Comparison of ENCODE assay signal across 8 cellular contexts in genomic region chr14:49970474-49971147, GRCh38.
DNase-seq lines count a peak whose midpoint lies in the region; ATAC-seq and TF ChIP-seq lines count a peak whose summit lies in the region.

No MANE protein-coding gene starts in this region.

- H3K4me2 ChIP-seq in hepatocyte: peak overlapping the region; percentile 63

- H3K79me2 ChIP-seq in hepatocyte: no peaks in the 10 kb centered on the region

- H4K20me1 ChIP-seq in hepatocyte (ENCODE audit: insufficient read depth, poor library complexity, severe bottlenecking): no peaks in the 10 kb centered on the region

- H3K4me1 ChIP-seq in hepatocyte (ENCODE audit: insufficient read depth): peaks cover 64% of the 10 kb centered on the region
- peaks cover 36 to 54% of the 10 kb centered on the region in 2 donors for H3K4me1 ChIP-seq in thoracic aorta (ENCODE audit: control insufficient read depth in 1 of 2, low read depth in 2 of 2)

- H3K4me3 Mint-ChIP-seq in activated T-helper 17 cell treated with anti-CD3 and anti-CD28 coated beads, Interleukin-2, amount 50 U/mL, for 72 hours: peak overlapping the region; percentile 86

- H3K9me3 ChIP-seq in hepatocyte (ENCODE audit: low read depth) (no peaks in the 10 kb centered on the region), thoracic aorta (no peaks in the 10 kb centered on the region)

- 27% methylated on average over 8 of the region's 8 CpGs for WGBS in hepatocyte (ENCODE audit: low lambda C conversion rate, missing lambda C conversion rate)

- peaks cover 35% of the 10 kb centered on the region for H3K4me1 Mint-ChIP-seq in activated T-helper 17 cell treated with anti-CD3 and anti-CD28 coated beads, Interleukin-2, amount 50 U/mL, for 72 hours

- peak overlapping the region; percentile 92 for H3K27ac ChIP-seq in hepatocyte
- peak overlapping the region in 1 of 2 donors; percentile 87 for H3K27ac ChIP-seq in thoracic aorta

- H3K27ac Mint-ChIP-seq in activated T-helper 17 cell treated with anti-CD3 and anti-CD28 coated beads, Interleukin-2, amount 50 U/mL, for 72 hours: peak overlapping the region; percentile 94

- H3K36me3 ChIP-seq in hepatocyte (replicated peaks; ENCODE audit: insufficient read depth, low read depth) (no peaks in the 10 kb centered on the region), thoracic aorta (no peaks in the 10 kb centered on the region)

- ATAC-seq in HG03175 (IDR thresholded peaks at IDR 0.05; ENCODE audit: unreplicated experiment) (peak; percentile 8), thoracic aorta (ENCODE audit: insufficient number of reproducible peaks, low FRiP score, low read depth) (no peak)
- ATAC-seq in activated T-helper 17 cell treated with anti-CD3 and anti-CD28 coated beads, Interleukin-2, amount 50 U/mL, for 72 hours (replicated peaks): peak; percentile 13

- peaks cover 19% of the 10 kb centered on the region for H3K36me3 Mint-ChIP-seq in activated T-helper 17 cell treated with anti-CD3 and anti-CD28 coated beads, Interleukin-2, amount 50 U/mL, for 72 hours (ENCODE audit: low read depth)

- DNase-seq in NCI-H1417 (lab: John Stamatoyannopoulos, UW): peak in 2 of 3 experiments; percentile 49 to 67
- DNase-seq in NCI-H1417 treated with DMSO at 0.1 percent for 48 hours (lab: John Stamatoyannopoulos, UW): no peak
- peak; percentile 66 for DNase-seq in hepatocyte (ENCODE audit: low spot score)
- DNase-seq in thoracic aorta (ENCODE audit: low spot score): no peak
- no peak for DNase-seq in activated gamma-delta T cell (lab: John Stamatoyannopoulos, UW)
- DNase-seq in NCI-H1436 treated with DMSO at 0.1 percent for 48 hours (lab: John Stamatoyannopoulos, UW): no peak

- no peak for TF ChIP-seq CTCF in hepatocyte (IDR thresholded peaks at IDR 0.05; ENCODE audit: poor library complexity)
- no peak for TF ChIP-seq CTCF in thoracic aorta (IDR thresholded peaks at IDR 0.05)

- no peak overlapping the region for H3K4me3 ChIP-seq in hepatocyte
- peak overlapping the region; percentile 36 for H3K4me3 ChIP-seq in thoracic aorta

- H3K9me2 ChIP-seq in hepatocyte (replicated peaks; ENCODE audit: insufficient read depth): no peaks in the 10 kb centered on the region

- H3K9me3 Mint-ChIP-seq in activated T-helper 17 cell treated with anti-CD3 and anti-CD28 coated beads, Interleukin-2, amount 50 U/mL, for 72 hours: no peaks in the 10 kb centered on the region

- H2AFZ ChIP-seq in hepatocyte: peak overlapping the region; percentile 77

- H3K27me3 ChIP-seq in hepatocyte: no peaks in the 10 kb centered on the region
- H3K27me3 ChIP-seq in thoracic aorta (replicated peaks; ENCODE audit: insufficient read depth): no peaks in the 10 kb centered on the region

- H3K27me3 Mint-ChIP-seq in activated T-helper 17 cell treated with anti-CD3 and anti-CD28 coated beads, Interleukin-2, amount 50 U/mL, for 72 hours: no peaks in the 10 kb centered on the region

Comparison
In these comparisons a context has a peak if more than half of its experiments do, and no peak if none do; other contexts are left out.
1. DNase-seq: peak in NCI-H1417 (2 of 3) and hepatocyte (single experiment); none in NCI-H1417 treated with DMSO at 0.1 percent for 48 hours (single experiment), thoracic aorta (single experiment), activated gamma-delta T cell (single experiment) and NCI-H1436 treated with DMSO at 0.1 percent for 48 hours (single experiment).